In the genomic region with DNA sequence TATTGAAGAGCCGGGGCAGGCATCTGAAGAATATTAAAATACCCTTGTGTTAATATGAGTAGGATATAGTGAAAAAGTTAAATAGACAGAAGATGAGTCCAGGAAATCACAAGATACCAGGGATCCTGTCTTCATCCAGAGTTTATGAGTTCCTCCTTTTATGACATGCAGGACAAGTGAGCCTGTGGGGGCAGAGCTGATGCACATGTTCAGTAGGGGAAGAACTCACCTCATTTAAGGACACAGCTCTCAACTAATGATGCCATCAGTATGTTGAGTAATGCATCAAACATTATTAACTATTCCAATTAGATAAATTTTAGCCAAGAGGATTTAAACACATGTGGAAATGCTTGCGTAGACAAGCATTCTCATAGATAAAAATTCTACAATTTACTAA, we compare ENCODE assay signal across 28 cellular contexts.
"Had no signal": no experiment of that assay in that cellular context is flagged by ENCODE, and none has a peak within 500 bp of the region (broad histone marks: within the 10 kb centered on the region; RNA-seq: fewer than 3 reads in every experiment).

No MANE protein-coding gene starts in this region.

- H3K9ac ChIP-seq: neural progenitor cell, parathyroid adenoma had no signal

- H3K9me3 ChIP-seq: neutrophil, psoas muscle, right lobe of liver, tibial nerve, upper lobe of left lung, vagina had no signal

- H3K4me1 ChIP-seq: neural progenitor cell, parathyroid adenoma, psoas muscle, right lobe of liver, tibial nerve, upper lobe of left lung, vagina had no signal

- DNase-seq: hippocampal formation; kidney glomerular epithelial cell; left cardiac atrium; mesendoderm; naive B cell; natural killer cell; nephron progenitor cell; occipital lobe; psoas muscle; right lobe of liver; stimulated activated CD4-positive, alpha-beta T cell treated with anti-CD3 and anti-CD28 coated beads, Interleukin-1b, Interleukin-23, amount 100 ng/mL, for 48 hours; stimulated activated CD4-positive, alpha-beta T cell treated with anti-CD3 and anti-CD28 coated beads, Interleukin-2, amount 100 ng/mL, for 48 hours; stimulated activated CD4-positive, alpha-beta T cell treated with anti-CD3 and anti-CD28 coated beads, Interleukin-4, amount 100 ng/mL, for 4 hours; stimulated activated CD8-positive, alpha-beta memory T cell treated with anti-CD3 and anti-CD28 coated beads, Interleukin-4, amount 100 ng/mL, for 48 hours; stimulated activated naive CD4-positive, alpha-beta T cell treated with Interleukin-2 at 50 U/mL for 16 hours; stimulated activated naive CD8-positive, alpha-beta T cell treated with anti-CD3 and anti-CD28 coated beads, Interleukin-15, amount 100 ng/mL, for 72 hours; substantia nigra; upper lobe of left lung had no signal

- H3K79me2 ChIP-seq: parathyroid adenoma had no signal

- H3K36me3 ChIP-seq: neural progenitor cell, neutrophil, right lobe of liver, tibial nerve, upper lobe of left lung, vagina had no signal

- H3K4me3 ChIP-seq: lung, neural progenitor cell, psoas muscle, right lobe of liver, smooth muscle cell, tibial nerve, upper lobe of left lung, vagina had no signal

- H3K27ac ChIP-seq: neural progenitor cell, neutrophil, parathyroid adenoma, psoas muscle, right lobe of liver, tibial nerve, upper lobe of left lung, vagina had no signal

- H3K27me3 ChIP-seq: neural progenitor cell, neutrophil, right lobe of liver, tibial nerve, upper lobe of left lung, vagina had no signal

- H3K4me2 ChIP-seq: neural progenitor cell, smooth muscle cell had no signal

- H2AFZ ChIP-seq: neural progenitor cell, parathyroid adenoma had no signal

- ATAC-seq: left lobe of liver; natural killer cell; psoas muscle; right lobe of liver; stimulated activated memory B cell treated with anti-CD40 and anti-IgM and Interleukin-4, amounts not matched to agents 10 μg/mL and 1 μg/mL and 100 μg/mL, for 72 hours; stimulated activated naive CD8-positive, alpha-beta T cell treated with anti-CD3 and anti-CD28 coated beads, Interleukin-15, amount 100 ng/mL, for 72 hours had no signal

- FAIRE-seq: keratinocyte had no signal
